In the genomic region with DNA sequence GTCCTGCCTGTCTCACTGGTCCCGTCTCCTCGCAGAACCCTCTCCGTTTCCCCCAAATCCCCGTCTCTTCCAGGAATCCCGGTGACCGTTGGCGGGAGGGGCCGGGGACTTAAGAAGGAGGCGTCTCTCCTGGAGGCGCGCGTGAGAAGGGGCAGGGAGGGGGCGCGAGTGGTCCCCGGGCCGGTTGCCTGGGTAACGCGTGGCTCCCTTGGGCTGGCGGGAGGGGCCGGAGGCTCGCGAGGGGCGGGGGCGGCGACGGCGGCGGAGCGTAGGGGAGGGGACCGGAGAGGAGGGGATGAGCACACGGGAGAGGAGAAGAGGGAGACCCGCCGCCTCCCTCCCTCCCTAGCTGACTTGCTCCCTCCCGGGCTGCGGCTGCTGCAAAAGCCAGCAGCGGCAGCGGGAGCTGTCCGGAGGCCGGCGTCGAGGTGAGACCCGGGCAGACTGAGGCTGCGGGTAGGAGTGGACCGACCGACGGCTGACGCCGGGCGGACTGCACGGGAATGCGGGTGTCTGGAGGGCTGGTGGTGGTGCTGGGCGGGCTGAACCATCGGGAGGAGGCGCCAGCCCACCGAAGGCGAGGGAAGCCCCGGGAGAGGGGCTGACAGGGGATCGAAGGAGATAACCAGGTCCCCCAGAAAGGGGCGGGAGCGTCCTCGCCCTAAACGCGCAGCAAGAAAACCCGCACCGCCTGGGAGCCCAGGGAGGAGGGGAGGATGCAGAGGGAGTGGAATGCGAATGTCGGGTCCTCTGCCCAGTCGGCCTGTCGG, we compare ENCODE assay signal across 8 cellular contexts. TPM values are rescaled to one million over a fixed set of nuclear protein-coding genes. Genes with fewer than 3 reads are reported as not detected.
DNase-seq lines count a peak whose midpoint lies in the region; ATAC-seq and TF ChIP-seq lines count a peak whose summit lies in the region.

Gene PRRT2, plus strand, starts transcription at position 298 of the 770 bp plus-strand sequence. CDS start 862 bp downstream, outside the sequence.

- H3K4me3 ChIP-seq in AG04450 (ENCODE audit: low read depth, low read length) (peak within 1 kb of the TSS; percentile 75), HFF-Myc (replicated peaks; ENCODE audit: low read depth, low read length) (peak within 1 kb of the TSS; percentile 74), skeletal muscle tissue (ENCODE audit: low read length in 3 of 3) (peak within 1 kb of the TSS; percentile 74 to 87 (median 84))

- POLR2A ChIA-PET in AG04450 (lab: Yijun Ruan, JAX), result interaction anchor here (0.6 to 1.9 kb wide), 6 partner anchors 8 to 253 kb away, joined by 3 to 11 read pairs (median 4); partner anchors contain the start of genes ALDOA, KIF22 and MVP

- H3K27me3 Mint-ChIP-seq in brain, result peaks cover 13% of the 10 kb centered on the region

- no peak for TF ChIP-seq CTCF in AG04450 (IDR thresholded peaks at IDR 0.05; ENCODE audit: low read depth, low read length)
- TF ChIP-seq CTCF in HFF-Myc (IDR thresholded peaks at IDR 0.05; ENCODE audit: low read depth, low read length, missing control alignments), result no peak
- no peak for TF ChIP-seq CTCF in brain (conservative IDR thresholded peaks at IDR 0.05)

- CTCF ChIA-PET in AG04450 (lab: Charles Lee), result interaction anchor here (2.5 kb wide), 1 partner anchor 36 kb away, joined by 9 read pairs; no protein-coding TSS in a partner anchor

- H3K27me3 ChIP-seq in AG04450 (ENCODE audit: control insufficient read depth, insufficient read depth, low read length) (no peaks in the 10 kb centered on the region), skeletal muscle tissue (ENCODE audit: control insufficient read depth in 3 of 3, insufficient read depth in 3 of 3, low read length in 3 of 3) (no peaks in the 10 kb centered on the region)

- peak within 1 kb of the TSS; percentile 87 to 99 (median 96) for H3K4me3 Mint-ChIP-seq in brain

- ATAC-seq in HG03280 (IDR thresholded peaks at IDR 0.05; ENCODE audit: unreplicated experiment), result no peak

- H3K9me3 Mint-ChIP-seq in brain, result peaks cover 0 to 4% (median 0%) of the 10 kb centered on the region in 5 experiments

- H3K27ac ChIP-seq in AG04450 (ENCODE audit: low read depth, low read length) (peak within 1 kb of the TSS; percentile 84), skeletal muscle tissue (ENCODE audit: low read depth, low read length) (peak within 1 kb of the TSS; percentile 93)

- peaks cover 11 to 15% (median 14%) of the 10 kb centered on the region in 3 donors for H3K36me3 ChIP-seq in skeletal muscle tissue (ENCODE audit: control insufficient read depth in 3 of 3, insufficient read depth in 3 of 3, low read length in 3 of 3)

- DNase-seq in AG04450 (ENCODE audit: low read depth, low spot score) (no peak), HFF-Myc (ENCODE audit: extremely low read depth, low read depth) (no peak), RPMI8226 (peak; percentile 63), iPS-NIHi11 (ENCODE audit: low spot score) (peak; percentile 57), HuH-7.5 (ENCODE audit: low spot score) (no peak)

- H3K9me3 ChIP-seq in AG04450 (ENCODE audit: control insufficient read depth, insufficient read depth, low read length), result no peaks in the 10 kb centered on the region; the same call in 1 of the 2 replicates
- H3K9me3 ChIP-seq in skeletal muscle tissue (ENCODE audit: control insufficient read depth in 3 of 3, low read length in 3 of 3), result no peaks in the 10 kb centered on the region

- H3K4me1 Mint-ChIP-seq in brain, result peaks cover 83% of the 10 kb centered on the region

- peak within 1 kb of the TSS; percentile 84 to 92 (median 89) for H3K9ac ChIP-seq in skeletal muscle tissue (ENCODE audit: low read depth in 1 of 3, low read length in 3 of 3)

- peak within 1 kb of the TSS; percentile 99 to 100 (median 99) for H3K27ac Mint-ChIP-seq in brain

- H3K4me1 ChIP-seq in skeletal muscle tissue (ENCODE audit: control insufficient read depth in 3 of 3, insufficient read depth in 3 of 3, low read length in 3 of 3), result peaks cover 66 to 85% (median 80%) of the 10 kb centered on the region in 3 donors

- peaks cover 16% of the 10 kb centered on the region for H3K36me3 Mint-ChIP-seq in brain

RNA-seq across cellular contexts. Expression of gene PRRT2, which starts in this region (rescaled TPM):
- polyA plus RNA-seq in AG04450 (2011; rRNA removed), result 5.7 and 6.1 TPM in 2 replicates
- 3.6 and 3.7 TPM in 2 replicates for polyA minus RNA-seq in AG04450 (2011; rRNA and poly(A)+ RNA removed)
- polyA plus RNA-seq in brain (ENCODE audit: insufficient read depth, low read depth, low replicate concordance), result 55.1 TPM
- 0.52 TPM for total RNA-seq in skeletal muscle tissue

Comparison
In these comparisons a context has a peak if more than half of its experiments do, and no peak if none do; other contexts are left out.
1. DNase-seq: peak in RPMI8226 (single experiment) and iPS-NIHi11 (single experiment); none in AG04450 (single experiment), HFF-Myc (single experiment) and HuH-7.5 (single experiment).
2. Peak in every context shown above with its lines, with median percentiles within 50 percentile points of each other: H3K4me3 ChIP-seq.